In the genomic region with DNA sequence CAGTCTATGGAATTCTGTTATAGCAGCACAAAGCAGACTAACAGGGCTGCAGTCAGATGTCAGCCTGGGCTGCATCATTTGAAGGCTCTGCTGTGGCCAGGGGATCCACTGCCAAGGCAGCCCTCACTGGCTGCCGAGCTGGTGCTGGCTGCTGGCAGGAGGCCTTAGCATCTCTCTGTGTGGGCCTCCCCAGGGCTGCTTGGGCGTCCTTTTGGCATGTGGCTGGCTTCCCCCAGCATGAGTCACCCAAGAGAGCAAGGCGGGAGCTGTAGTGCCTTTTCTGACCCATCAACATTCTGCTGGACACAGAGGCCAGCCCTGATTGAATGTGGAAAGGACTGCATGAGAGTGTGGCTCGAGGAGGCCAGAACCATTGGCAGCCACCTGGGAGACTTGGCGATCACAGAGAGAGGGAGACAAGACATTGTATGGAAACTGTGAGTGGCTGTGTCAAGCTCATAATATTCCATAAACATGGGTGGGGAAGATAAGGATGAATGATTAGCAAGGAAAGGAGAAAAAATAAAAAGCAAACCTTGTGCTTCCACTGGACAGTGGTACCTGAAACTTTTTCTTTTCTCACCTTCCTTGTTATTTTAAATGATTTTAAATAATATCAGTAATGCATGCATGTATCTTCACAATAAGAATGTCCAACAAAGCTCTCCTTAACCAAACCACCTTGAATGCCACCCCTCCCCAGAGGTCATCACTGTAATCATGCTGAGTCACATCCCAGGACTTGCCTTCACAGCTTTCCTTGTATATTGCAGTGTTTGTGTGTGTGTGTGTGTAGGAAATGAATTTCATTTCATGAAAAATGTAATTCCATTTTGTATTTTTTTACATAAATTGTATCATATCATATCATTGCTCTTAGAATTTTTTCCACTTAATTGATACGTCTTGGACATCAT, we compare ENCODE assay signal across 10 cellular contexts. TPM values are rescaled to one million over a fixed set of nuclear protein-coding genes. Genes with fewer than 3 reads are reported as not detected.
A peak's percentile ranks its signal among the peaks of the same experiment; 100 is the strongest.
DNase-seq lines count a peak whose midpoint lies in the region; ATAC-seq and TF ChIP-seq lines count a peak whose summit lies in the region.
"Had no signal": no experiment of that assay in that cellular context is flagged by ENCODE, and none has a peak within 500 bp of the region (broad histone marks: within the 10 kb centered on the region; RNA-seq: fewer than 3 reads in every experiment).

No MANE protein-coding gene starts in this region.

- H3K4me3 ChIP-seq in cardiac fibroblast (replicated peaks in 1 of 2; ENCODE audit: low read depth in 2 of 2, low read length in 2 of 2) (no peak overlapping the region), kidney epithelial cell (ENCODE audit: low read depth, low read length) (no peak overlapping the region), transverse colon (no peak overlapping the region)

- no peaks in the 10 kb centered on the region for H3K9me3 ChIP-seq in transverse colon

- TF ChIP-seq CTCF in cardiac fibroblast (IDR thresholded peaks at IDR 0.05; ENCODE audit: low read depth, low read length), result no peak
- no peak for TF ChIP-seq CTCF in kidney epithelial cell (IDR thresholded peaks at IDR 0.05; ENCODE audit: insufficient read depth, low read length, poor library complexity, severe bottlenecking)
- TF ChIP-seq CTCF in transverse colon (IDR thresholded peaks at IDR 0.05), result no peak

- no peak for ATAC-seq in GM18519 (IDR thresholded peaks at IDR 0.05; ENCODE audit: low FRiP score, unreplicated experiment)

- H3K27me3 ChIP-seq in kidney epithelial cell (ENCODE audit: control insufficient read depth, insufficient read depth, low read length) (peaks cover 4% of the 10 kb centered on the region), transverse colon (peaks cover 5% of the 10 kb centered on the region)

- 35 to 48% methylated on average over 2 to 6 of the region's 6 CpGs for WGBS in transverse colon (ENCODE audit: low coverage in 1 of 2), 2 donors

- peaks cover 0 to 16% (median 5%) of the 10 kb centered on the region in 4 donors for H3K4me1 ChIP-seq in transverse colon

- DNase-seq in HT1080 (ENCODE audit: low read depth), result peak; percentile 94
- DNase-seq in cardiac fibroblast (ENCODE audit: low read depth in 2 of 2), result peak; percentile 87 to 96
- peak; percentile 48 for DNase-seq in kidney epithelial cell (ENCODE audit: low read depth)
- DNase-seq in transverse colon, result peak; percentile 38
- no peak for DNase-seq in GF-D8 (lab: John Stamatoyannopoulos, UW)
- DNase-seq in activated CD4-positive, alpha-beta T cell treated with anti-CD3 and anti-CD28 coated beads, Interleukin-2, amount 50 U/mL, for 48 hours, result no peak
- no peak for DNase-seq in activated CD4-positive, alpha-beta T cell treated with anti-CD3 and anti-CD28 coated beads for 48 hours
- DNase-seq: kidney, NCI-H1694 treated with DMSO at 0.1 percent for 48 hours had no signal

- TF ChIP-seq POLR2A in transverse colon (IDR thresholded peaks at IDR 0.05), result no peak

- in situ Hi-C loops in transverse colon (cut with MboI; ENCODE audit: low pct_ligation_motif_present in 1 of 4, low pct_unique_long_range_greater_than_20kb in 1 of 4, low sequenced_read_pairs in 3 of 4), result no loop called here

- H3K36me3 ChIP-seq in kidney epithelial cell (ENCODE audit: control insufficient read depth, insufficient read depth, low read length) (no peaks in the 10 kb centered on the region), transverse colon (no peaks in the 10 kb centered on the region)

- no peak for TF ChIP-seq EP300 in transverse colon (IDR thresholded peaks at IDR 0.05; ENCODE audit: low read depth)

- intact Hi-C loops in transverse colon (cut with DNase I; ENCODE audit: low total_unique reads), result no loop called here

- H3K27ac ChIP-seq in transverse colon, result peak overlapping the region in 1 of 4 donors; percentile 31

RNA-seq across cellular contexts. Expression of a gene that starts 55.0 kb away (rescaled TPM):
- total RNA-seq in HT1080 (2014; rRNA removed; shearing (Covaris generic)), result not detected in 2 replicates
- polyA plus RNA-seq in HT1080 (2015; cell fraction: cytosol; rRNA removed), result 0.05 and 0.10 TPM in 2 replicates
- not detected in 2 replicates for polyA plus RNA-seq in HT1080 (2015; cell fraction: nucleus; rRNA removed)
- total RNA-seq in kidney epithelial cell (not detected in 2 replicates), transverse colon (under 1 TPM in 1 of 4 donors, not detected in 3; 0.16 TPM)

RNA-seq across cellular contexts. Expression of a gene that starts 58.6 kb away (rescaled TPM):
- 96.1 and 107 TPM in 2 replicates for total RNA-seq in HT1080 (2014; rRNA removed; shearing (Covaris generic))
- 87.1 and 94.7 TPM in 2 replicates for polyA plus RNA-seq in HT1080 (2015; cell fraction: cytosol; rRNA removed)
- 167 and 180 TPM in 2 replicates for polyA plus RNA-seq in HT1080 (2015; cell fraction: nucleus; rRNA removed)
- total RNA-seq in kidney epithelial cell (79.5 and 80.1 TPM in 2 replicates), transverse colon (100 to 1,000 TPM; 163 to 261 (median 224) TPM)

Comparison
In these comparisons a context has a peak if more than half of its experiments do, and no peak if none do; other contexts are left out.
1. DNase-seq: peak in HT1080 (single experiment), cardiac fibroblast (2 of 2), kidney epithelial cell (single experiment) and transverse colon (single experiment); none in GF-D8 (single experiment), activated CD4-positive, alpha-beta T cell treated with anti-CD3 and anti-CD28 coated beads, Interleukin-2, amount 50 U/mL, for 48 hours (0 of 2) and activated CD4-positive, alpha-beta T cell treated with anti-CD3 and anti-CD28 coated beads for 48 hours (single experiment).